In genomic region chr4:17642404-17642783, GRCh38 we compare ENCODE assay signal across 25 cellular contexts.
"Had no signal": no experiment of that assay in that cellular context is flagged by ENCODE, and none has a peak within 500 bp of the region (broad histone marks: within the 10 kb centered on the region; RNA-seq: fewer than 3 reads in every experiment).

No MANE protein-coding gene starts in this region.

- DNase-seq: activated CD4-positive, alpha-beta memory T cell treated with anti-CD3 and anti-CD28 coated beads, Interleukin-2, amount 10 ng/mL, durations not matched to agents 7 days and 5 days; activated CD4-positive, alpha-beta T cell treated with anti-CD3 and anti-CD28 coated beads, Interleukin-2, amount 50 U/mL, for 1 hour; activated CD4-positive, CD25-positive, alpha-beta regulatory T cell; activated naive CD4-positive, alpha-beta T cell treated with Interleukin-2 at 50 U/mL for 16 hours; activated naive CD8-positive, alpha-beta T cell treated with anti-CD3 and anti-CD28 coated beads, Interleukin-2, amount 50 U/mL, for 24 hours; amniotic stem cell; body of pancreas; central memory CD4-positive, alpha-beta T cell; Kasumi-1; NCI-H1105 treated with DMSO at 0.1 percent for 48 hours; NCI-H1436 treated with DMSO at 0.1 percent for 48 hours; NCI-H187; NCI-H2081; NCI-H446; NCI-H524; RPMI8226; T-cell; T-helper 2 cell; T1000 had no signal

- H3K27ac Mint-ChIP-seq: activated CD4-positive, alpha-beta memory T cell treated with anti-CD3 and anti-CD28 coated beads, Interleukin-2, amount 10 ng/mL, durations not matched to agents 7 days and 5 days; activated naive CD8-positive, alpha-beta T cell treated with anti-CD3 and anti-CD28 coated beads, Interleukin-2, amount 50 U/mL, for 24 hours; T-cell had no signal

- ATAC-seq: activated naive CD4-positive, alpha-beta T cell treated with anti-CD3 and anti-CD28 coated beads, Interleukin-2, amount 50 U/mL, for 72 hours; activated naive CD8-positive, alpha-beta T cell treated with anti-CD3 and anti-CD28 coated beads, Interleukin-2, amount 50 U/mL, for 24 hours; body of pancreas; Panc1; Right ventricle myocardium inferior; T-cell had no signal

- H3K4me3 Mint-ChIP-seq: activated CD4-positive, alpha-beta memory T cell treated with anti-CD3 and anti-CD28 coated beads, Interleukin-2, amount 10 ng/mL, durations not matched to agents 7 days and 5 days; activated naive CD8-positive, alpha-beta T cell treated with anti-CD3 and anti-CD28 coated beads, Interleukin-2, amount 50 U/mL, for 24 hours; T-cell had no signal

- H3K4me1 Mint-ChIP-seq: activated CD4-positive, alpha-beta memory T cell treated with anti-CD3 and anti-CD28 coated beads, Interleukin-2, amount 10 ng/mL, durations not matched to agents 7 days and 5 days; activated naive CD8-positive, alpha-beta T cell treated with anti-CD3 and anti-CD28 coated beads, Interleukin-2, amount 50 U/mL, for 24 hours had no signal

- H3K27ac ChIP-seq: ascending aorta, body of pancreas, SK-N-MC, VCaP had no signal

- H3K9me3 Mint-ChIP-seq: activated CD4-positive, alpha-beta memory T cell treated with anti-CD3 and anti-CD28 coated beads, Interleukin-2, amount 10 ng/mL, durations not matched to agents 7 days and 5 days; activated naive CD8-positive, alpha-beta T cell treated with anti-CD3 and anti-CD28 coated beads, Interleukin-2, amount 50 U/mL, for 24 hours; T-cell had no signal

- H3K9me3 ChIP-seq: ascending aorta had no signal

- H3K36me3 ChIP-seq: ascending aorta had no signal

- H3K27me3 Mint-ChIP-seq: activated CD4-positive, alpha-beta memory T cell treated with anti-CD3 and anti-CD28 coated beads, Interleukin-2, amount 10 ng/mL, durations not matched to agents 7 days and 5 days; activated naive CD8-positive, alpha-beta T cell treated with anti-CD3 and anti-CD28 coated beads, Interleukin-2, amount 50 U/mL, for 24 hours; T-cell had no signal

- H3K27me3 ChIP-seq: ascending aorta, body of pancreas had no signal

- H3K4me1 ChIP-seq: ascending aorta, body of pancreas had no signal

- H3K4me3 ChIP-seq: ascending aorta, body of pancreas, SK-N-MC had no signal
